In genomic region chr2:100053499-100053898, GRCh38 we compare ENCODE assay signal across 27 cellular contexts.
"Had no signal": no experiment of that assay in that cellular context is flagged by ENCODE, and none has a peak within 500 bp of the region (broad histone marks: within the 10 kb centered on the region; RNA-seq: fewer than 3 reads in every experiment).

No MANE protein-coding gene starts in this region.

- H3K27me3 ChIP-seq: body of pancreas, cardiac muscle cell, hepatocyte, sigmoid colon, thyroid gland had no signal

- ATAC-seq: activated CD4-positive, CD25-positive, alpha-beta regulatory T cell treated with anti-CD3 and anti-CD28 coated beads, Interleukin-2, amount 50 U/mL, for 24 hours; activated T-cell treated with anti-CD3 and anti-CD28 coated beads, Interleukin-2, amount 50 U/mL, for 72 hours; body of pancreas; left lobe of liver; naive thymus-derived CD8-positive, alpha-beta T cell had no signal

- H3K9me3 Mint-ChIP-seq: activated CD4-positive, alpha-beta memory T cell treated with anti-CD3 and anti-CD28 coated beads, Interleukin-2, amount 10 ng/mL, durations not matched to agents 7 days and 5 days; activated CD4-positive, alpha-beta T cell treated with anti-CD3 and anti-CD28 coated beads, Interleukin-2, amount 10 ng/mL, durations not matched to agents 24 days and 14 days; activated naive CD4-positive, alpha-beta T cell treated with anti-CD3 and anti-CD28 coated beads for 36 hours; activated T-cell treated with anti-CD3 and anti-CD28 coated beads, Interleukin-2, amount 50 U/mL, for 72 hours; dendritic cell treated with granulocyte-macrophage colony-stimulating factor and Interleukin-4, amounts not matched to agents 40 ng/mL and 50 ng/mL, for 4 days; immature natural killer cell; naive thymus-derived CD8-positive, alpha-beta T cell; T-helper 1 cell treated with Interleukin-12 subunit alpha and Interleukin-12 subunit beta and Interleukin-4 antibody, amounts not matched to agents 30 μg/mL and 1 μg/mL, for 36 hours had no signal

- H3K4me3 ChIP-seq: body of pancreas, cardiac muscle cell, hepatocyte, lower lobe of right lung, sigmoid colon, smooth muscle cell, thyroid gland had no signal

- H3K4me1 ChIP-seq: lower lobe of right lung, thyroid gland had no signal

- H3K27ac Mint-ChIP-seq: activated CD4-positive, alpha-beta memory T cell treated with anti-CD3 and anti-CD28 coated beads, Interleukin-2, amount 10 ng/mL, durations not matched to agents 7 days and 5 days; activated CD4-positive, alpha-beta T cell treated with anti-CD3 and anti-CD28 coated beads, Interleukin-2, amount 10 ng/mL, durations not matched to agents 24 days and 14 days; activated naive CD4-positive, alpha-beta T cell treated with anti-CD3 and anti-CD28 coated beads for 36 hours; activated T-cell treated with anti-CD3 and anti-CD28 coated beads, Interleukin-2, amount 50 U/mL, for 72 hours; dendritic cell treated with granulocyte-macrophage colony-stimulating factor and Interleukin-4, amounts not matched to agents 40 ng/mL and 50 ng/mL, for 4 days; immature natural killer cell; naive thymus-derived CD8-positive, alpha-beta T cell; progenitor cell of endocrine pancreas; T-helper 1 cell treated with Interleukin-12 subunit alpha and Interleukin-12 subunit beta and Interleukin-4 antibody, amounts not matched to agents 30 μg/mL and 1 μg/mL, for 36 hours had no signal

- H3K27me3 Mint-ChIP-seq: activated CD4-positive, alpha-beta memory T cell treated with anti-CD3 and anti-CD28 coated beads, Interleukin-2, amount 10 ng/mL, durations not matched to agents 7 days and 5 days; activated CD4-positive, alpha-beta T cell treated with anti-CD3 and anti-CD28 coated beads, Interleukin-2, amount 10 ng/mL, durations not matched to agents 24 days and 14 days; dendritic cell treated with granulocyte-macrophage colony-stimulating factor and Interleukin-4, amounts not matched to agents 40 ng/mL and 50 ng/mL, for 4 days had no signal

- H3K27ac ChIP-seq: body of pancreas, cardiac muscle cell, hepatocyte, lower lobe of right lung, sigmoid colon, thyroid gland had no signal

- H3K36me3 Mint-ChIP-seq: immature natural killer cell had no signal

- H3K4me1 Mint-ChIP-seq: activated CD4-positive, alpha-beta memory T cell treated with anti-CD3 and anti-CD28 coated beads, Interleukin-2, amount 10 ng/mL, durations not matched to agents 7 days and 5 days; activated CD4-positive, alpha-beta T cell treated with anti-CD3 and anti-CD28 coated beads, Interleukin-2, amount 10 ng/mL, durations not matched to agents 24 days and 14 days; immature natural killer cell had no signal

- H3K36me3 ChIP-seq: cardiac muscle cell, lower lobe of right lung, sigmoid colon, thyroid gland had no signal

- H3K9me3 ChIP-seq: body of pancreas, lower lobe of right lung, sigmoid colon, thyroid gland had no signal

- DNase-seq: activated CD4-positive, alpha-beta memory T cell treated with anti-CD3 and anti-CD28 coated beads, Interleukin-2, amount 10 ng/mL, durations not matched to agents 7 days and 5 days; activated CD4-positive, alpha-beta T cell treated with anti-CD3 and anti-CD28 coated beads, Interleukin-2, amount 10 ng/mL, durations not matched to agents 24 days and 14 days; activated effector memory CD4-positive, alpha-beta T cell treated with Interleukin-2 at 50 U/mL for 16 hours; activated naive CD4-positive, alpha-beta T cell treated with anti-CD3 and anti-CD28 coated beads for 36 hours; activated T-cell treated with anti-CD3 and anti-CD28 coated beads, Interleukin-2, amount 50 U/mL, for 72 hours; anterior cingulate cortex; body of pancreas; effector CD4-positive, alpha-beta T cell; foreskin fibroblast; immature natural killer cell; lower lobe of right lung; naive thymus-derived CD8-positive, alpha-beta T cell; retina; sigmoid colon; stimulated activated CD4-positive, alpha-beta T cell treated with anti-CD3 and anti-CD28 coated beads, Interleukin-15, amount 100 ng/mL, for 24 hours; stimulated activated naive CD4-positive, alpha-beta T cell treated with Interleukin-2 at 50 U/mL for 16 hours; substantia nigra; T1000; thyroid gland had no signal

- H3K4me3 Mint-ChIP-seq: activated CD4-positive, alpha-beta memory T cell treated with anti-CD3 and anti-CD28 coated beads, Interleukin-2, amount 10 ng/mL, durations not matched to agents 7 days and 5 days; activated CD4-positive, alpha-beta T cell treated with anti-CD3 and anti-CD28 coated beads, Interleukin-2, amount 10 ng/mL, durations not matched to agents 24 days and 14 days; activated naive CD4-positive, alpha-beta T cell treated with anti-CD3 and anti-CD28 coated beads for 36 hours; activated T-cell treated with anti-CD3 and anti-CD28 coated beads, Interleukin-2, amount 50 U/mL, for 72 hours; dendritic cell treated with granulocyte-macrophage colony-stimulating factor and Interleukin-4, amounts not matched to agents 40 ng/mL and 50 ng/mL, for 4 days; immature natural killer cell; naive thymus-derived CD8-positive, alpha-beta T cell; T-helper 1 cell treated with Interleukin-12 subunit alpha and Interleukin-12 subunit beta and Interleukin-4 antibody, amounts not matched to agents 30 μg/mL and 1 μg/mL, for 36 hours had no signal
